25 cellular contexts compared by ENCODE assay signal in genomic region chr3:104178695-104179094, GRCh38.
"Had no signal": no experiment of that assay in that cellular context is flagged by ENCODE, and none has a peak within 500 bp of the region (broad histone marks: within the 10 kb centered on the region; RNA-seq: fewer than 3 reads in every experiment).

No MANE protein-coding gene starts in this region.

- H3K9me3 ChIP-seq: body of pancreas, heart left ventricle, ovary, sigmoid colon, uterus had no signal

- H3K27ac ChIP-seq: body of pancreas, colonic mucosa, heart left ventricle, ovary, sigmoid colon, uterus had no signal

- H3K4me3 ChIP-seq: body of pancreas, colonic mucosa, heart left ventricle, ovary, sigmoid colon, uterus had no signal

- H3K36me3 ChIP-seq: colonic mucosa, heart left ventricle, ovary, sigmoid colon, uterus had no signal

- DNase-seq: activated CD4-positive, alpha-beta T cell treated with anti-CD3 and anti-CD28 coated beads for 36 hours; activated CD4-positive, CD25-positive, alpha-beta regulatory T cell; activated CD8-positive, alpha-beta memory T cell treated with anti-CD3 and anti-CD28 coated beads, Interleukin-2, amount 10 ng/mL, durations not matched to agents 7 days and 5 days; activated CD8-positive, alpha-beta T cell treated with anti-CD3 and anti-CD28 coated beads, Interleukin-2, amount 10 ng/mL, durations not matched to agents 7 days and 5 days; activated naive CD4-positive, alpha-beta T cell; activated T-cell treated with anti-CD3 and anti-CD28 coated beads, Interleukin-2, amount 50 U/mL, for 72 hours; aorta; body of pancreas; colonic mucosa; effector memory CD4-positive, alpha-beta T cell; foreskin fibroblast; heart left ventricle; hypothalamus; immature natural killer cell; kidney; left colon; midbrain; naive thymus-derived CD4-positive, alpha-beta T cell; ovary; sigmoid colon; small intestine; stimulated activated CD4-positive, alpha-beta T cell treated with anti-CD3 and anti-CD28 coated beads, Interleukin-4, amount 100 ng/mL, for 24 hours; uterus had no signal

- H3K27me3 ChIP-seq: body of pancreas, colonic mucosa, heart left ventricle, ovary, sigmoid colon, uterus had no signal

- H3K4me1 ChIP-seq: body of pancreas, colonic mucosa, heart left ventricle, sigmoid colon, uterus had no signal

- ATAC-seq: activated CD4-positive, alpha-beta T cell treated with anti-CD3 and anti-CD28 coated beads for 36 hours; activated CD8-positive, alpha-beta memory T cell treated with anti-CD3 and anti-CD28 coated beads, Interleukin-2, amount 10 ng/mL, durations not matched to agents 7 days and 5 days; activated CD8-positive, alpha-beta T cell treated with anti-CD3 and anti-CD28 coated beads, Interleukin-2, amount 10 ng/mL, durations not matched to agents 7 days and 5 days; activated naive CD4-positive, alpha-beta T cell treated with anti-CD3 and anti-CD28 coated beads, Interleukin-2, amount 50 U/mL, for 72 hours; activated T-cell treated with anti-CD3 and anti-CD28 coated beads, Interleukin-2, amount 50 U/mL, for 72 hours; body of pancreas; heart left ventricle; left colon; naive thymus-derived CD4-positive, alpha-beta T cell; stimulated activated effector memory CD8-positive, alpha-beta T cell treated with anti-CD3 and anti-CD28 coated beads, Interleukin-12 subunit alpha, Interleukin-12 subunit beta, amount 100 ng/mL, for 72 hours had no signal
